ENCODE assay signal across 30 cellular contexts in genomic region chr11:64140101-64140500, GRCh38.
"Had no signal": no experiment of that assay in that cellular context is flagged by ENCODE, and none has a peak within 500 bp of the region (broad histone marks: within the 10 kb centered on the region; RNA-seq: fewer than 3 reads in every experiment).

No MANE protein-coding gene starts in this region.

- DNase-seq: activated CD4-positive, alpha-beta memory T cell treated with anti-CD3 and anti-CD28 coated beads, Interleukin-2, amount 10 ng/mL, durations not matched to agents 7 days and 5 days; activated CD4-positive, alpha-beta T cell treated with anti-CD3 and anti-CD28 coated beads for 36 hours; activated CD4-positive, alpha-beta T cell treated with anti-CD3 and anti-CD28 coated beads, Interleukin-2, amount 10 ng/mL, durations not matched to agents 24 days and 14 days; activated CD4-positive, CD25-positive, alpha-beta regulatory T cell; activated CD4-positive, CD25-positive, alpha-beta regulatory T cell treated with anti-CD3 and anti-CD28 coated beads, Interleukin-2, amount 50 U/mL, for 72 hours; activated CD8-positive, alpha-beta memory T cell treated with anti-CD3 and anti-CD28 coated beads, Interleukin-2, amount 50 U/mL, for 48 hours; activated gamma-delta T cell; activated naive CD4-positive, alpha-beta T cell treated with Interleukin-2 at 50 U/mL for 16 hours; activated naive CD8-positive, alpha-beta T cell treated with anti-CD3 and anti-CD28 coated beads for 36 hours; activated naive CD8-positive, alpha-beta T cell treated with anti-CD3 and anti-CD28 coated beads, Interleukin-2, amount 50 U/mL, for 24 hours; activated T-cell treated with anti-CD3 and anti-CD28 coated beads for 4 hours; activated T-cell treated with anti-CD3 and anti-CD28 coated beads, Interleukin-2, amount 50 U/mL, for 24 hours; activated T-cell treated with anti-CD3 and anti-CD28 coated beads, Interleukin-2, amount 50 U/mL, for 72 hours; adrenal gland; amygdala; aorta; body of pancreas; caudate nucleus; cortex of kidney; dermis blood vessel endothelial cell; effector CD4-positive, alpha-beta T cell; effector memory CD8-positive, alpha-beta T cell; erythroblast; foreskin melanocyte; T-helper 1 cell; T-helper 17 cell; T1000 had no signal

- H3K27ac ChIP-seq: adrenal gland, body of pancreas, esophagus muscularis mucosa, gastroesophageal sphincter had no signal

- FAIRE-seq: colon had no signal

- H3K27me3 ChIP-seq: adrenal gland, body of pancreas, esophagus muscularis mucosa, gastroesophageal sphincter had no signal

- ATAC-seq: activated CD4-positive, alpha-beta T cell treated with anti-CD3 and anti-CD28 coated beads for 36 hours; activated naive CD8-positive, alpha-beta T cell treated with anti-CD3 and anti-CD28 coated beads, Interleukin-2, amount 50 U/mL, for 24 hours; activated T-cell treated with anti-CD3 and anti-CD28 coated beads, Interleukin-2, amount 50 U/mL, for 72 hours; body of pancreas; effector memory CD8-positive, alpha-beta T cell; gastroesophageal sphincter; T-helper 17 cell had no signal

- H3K4me1 ChIP-seq: adrenal gland, body of pancreas had no signal

- H3K4me3 ChIP-seq: adrenal gland, body of pancreas, esophagus muscularis mucosa, gastroesophageal sphincter had no signal

- H3K36me3 ChIP-seq: adrenal gland, esophagus muscularis mucosa, gastroesophageal sphincter had no signal

- H3K9me3 ChIP-seq: adrenal gland, body of pancreas, esophagus muscularis mucosa, gastroesophageal sphincter had no signal
